ENCODE assay signal across 24 cellular contexts in the genomic region with DNA sequence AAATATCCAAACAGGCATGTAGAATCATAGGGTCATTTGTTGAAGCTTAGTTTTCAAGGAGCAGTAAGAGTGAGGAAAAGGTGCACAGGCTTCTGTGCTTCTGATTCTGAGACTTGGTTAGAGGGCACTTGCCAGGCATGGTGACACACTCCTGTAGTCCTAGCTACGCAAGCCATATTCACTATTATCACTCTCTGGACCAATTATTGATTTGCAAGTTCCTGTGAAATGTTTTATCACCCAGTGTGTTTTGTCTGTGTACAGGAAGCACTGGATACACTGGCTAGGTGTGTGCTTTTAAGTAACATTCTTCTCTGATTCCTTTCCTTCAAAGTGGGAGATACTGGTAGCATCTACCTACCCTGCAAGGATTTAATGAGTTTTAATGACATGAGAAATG.
DNase-seq lines count a peak whose midpoint lies in the region; ATAC-seq, FAIRE-seq and TF ChIP-seq lines count a peak whose summit lies in the region.
"Had no signal": no experiment of that assay in that cellular context is flagged by ENCODE, and none has a peak within 500 bp of the region (broad histone marks: within the 10 kb centered on the region; RNA-seq: fewer than 3 reads in every experiment).

No MANE protein-coding gene starts in this region.

- H3K27ac ChIP-seq in PC-3 (ENCODE audit: low read length): no peak overlapping the region
- peak overlapping the region; percentile 78 for H3K27ac ChIP-seq in GM12878 (ENCODE audit: control insufficient read depth, insufficient read depth)
- H3K27ac ChIP-seq: C4-2B, ovary, WERI-Rb-1 had no signal

- H3K4me2 ChIP-seq in PC-3 (ENCODE audit: low read length) (peak overlapping the region; percentile 74; the same call in 1 of the 2 replicates), GM12878 (ENCODE audit: control insufficient read depth, insufficient read depth) (peak overlapping the region; percentile 15; the same call in 1 of the 2 replicates)

- H3F3A ChIP-seq in PC-3 (ENCODE audit: low read length, unreplicated experiment): peaks cover 4% of the 10 kb centered on the region

- H3K79me2 ChIP-seq in PC-3 (ENCODE audit: low read length): peaks cover 99% of the 10 kb centered on the region
- peaks cover 97% of the 10 kb centered on the region for H3K79me2 ChIP-seq in GM12878 (ENCODE audit: control insufficient read depth, insufficient read depth, low read length)

- TF ChIP-seq RAD21 in GM12878 (IDR thresholded peaks at IDR 0.05; ENCODE audit: insufficient read depth, low read depth, low read length): no peak

- DNase-seq in activated naive CD4-positive, alpha-beta T cell treated with Interleukin-2 at 50 U/mL for 16 hours: no peak
- DNase-seq in PC-3 (no peak), GM12878 (ENCODE audit: low read depth, low spot score) (no peak), progenitor cell of endocrine pancreas (ENCODE audit: low spot score, unreplicated experiment) (no peak), type B pancreatic cell (ENCODE audit: extremely low spot score, unreplicated experiment) (no peak), OCI-M1 (lab: John Stamatoyannopoulos, UW) (no peak), immature natural killer cell (no peak)
- DNase-seq: activated CD4-positive, alpha-beta memory T cell treated with anti-CD3 and anti-CD28 coated beads, Interleukin-2, amount 10 ng/mL, durations not matched to agents 7 days and 5 days; cortex of kidney; endodermal cell; glutamatergic neuron; GOT3; left cardiac atrium; mesendoderm; NCI-H1105; NCI-H2029 treated with DMSO at 0.1 percent for 48 hours; ovary; Peyer's patch; right cardiac atrium; substantia nigra; WERI-Rb-1 had no signal

- H3K36me3 Mint-ChIP-seq in activated naive CD4-positive, alpha-beta T cell treated with anti-CD3 and anti-CD28 coated beads, Interleukin-2, amount 50 U/mL, for 24 hours: peaks cover 6% of the 10 kb centered on the region
- H3K36me3 Mint-ChIP-seq in progenitor cell of endocrine pancreas (ENCODE audit: insufficient read depth) (no peaks in the 10 kb centered on the region), type B pancreatic cell (peaks cover 4% of the 10 kb centered on the region), immature natural killer cell (no peaks in the 10 kb centered on the region)

- H3K27ac Mint-ChIP-seq in activated naive CD4-positive, alpha-beta T cell treated with anti-CD3 and anti-CD28 coated beads, Interleukin-2, amount 50 U/mL, for 24 hours: peak overlapping the region; percentile 51
- H3K27ac Mint-ChIP-seq in progenitor cell of endocrine pancreas (peak overlapping the region; percentile 25), type B pancreatic cell (no peak overlapping the region), immature natural killer cell (peak overlapping the region in 3 of 6 donors; percentile 10 to 57 (median 38))
- H3K27ac Mint-ChIP-seq: activated CD4-positive, alpha-beta memory T cell treated with anti-CD3 and anti-CD28 coated beads, Interleukin-2, amount 10 ng/mL, durations not matched to agents 7 days and 5 days; endodermal cell had no signal

- FAIRE-seq in GM12878 (lab: Jason Lieb, UNC): no peak

- no peaks in the 10 kb centered on the region for H3K9me2 ChIP-seq in PC-3 (replicated peaks; ENCODE audit: low read length)

- SMC1A ChIA-PET in GM12878 (lab: Charles Lee; ENCODE audit: uncharacterized antibody, unreplicated experiment): interaction anchor here (0.6 to 13.2 kb wide), 22 partner anchors 10 to 170 kb away, joined by 3 to 301 read pairs (median 5); no protein-coding TSS in a partner anchor

- in situ Hi-C loops in GM12878 (cut with MboI): no loop called here

- no peaks in the 10 kb centered on the region for H3K9me3 ChIP-seq in PC-3 (ENCODE audit: low read length)
- H3K9me3 ChIP-seq in GM12878 (replicated peaks; ENCODE audit: control insufficient read depth, insufficient read depth, low read length): no peaks in the 10 kb centered on the region
- H3K9me3 ChIP-seq: ovary, Peyer's patch had no signal

- TF ChIP-seq EP300 in GM12878 (IDR thresholded peaks at IDR 0.05; ENCODE audit: borderline replicate concordance in 1 of 2, control insufficient read depth in 1 of 2, low read depth in 2 of 2, low read length in 2 of 2): no peak

- peak overlapping the region; percentile 11 for H3K4me3 Mint-ChIP-seq in activated naive CD4-positive, alpha-beta T cell treated with anti-CD3 and anti-CD28 coated beads, Interleukin-2, amount 50 U/mL, for 24 hours
- H3K4me3 Mint-ChIP-seq in progenitor cell of endocrine pancreas (ENCODE audit: low read depth) (no peak overlapping the region), type B pancreatic cell (no peak overlapping the region), immature natural killer cell (no peak overlapping the region)
- H3K4me3 Mint-ChIP-seq: activated CD4-positive, alpha-beta memory T cell treated with anti-CD3 and anti-CD28 coated beads, Interleukin-2, amount 10 ng/mL, durations not matched to agents 7 days and 5 days; endodermal cell; T-helper 2 cell treated with Interferon-gamma antibody and Interleukin-4, amounts not matched to agents 5 μg/mL and 100 μg/mL, for 36 hours had no signal

- H4K20me1 ChIP-seq in PC-3 (ENCODE audit: low read length): peaks cover 26% of the 10 kb centered on the region; the same call in 1 of the 2 replicates
- no peaks in the 10 kb centered on the region for H4K20me1 ChIP-seq in GM12878 (ENCODE audit: control insufficient read depth, insufficient read depth)

- BruUV-seq in PC-3 (replicated peaks; lab: Mats Ljungman, UMichigan) (no TSS peak), GM12878 (replicated peaks; lab: Mats Ljungman, UMichigan) (no TSS peak)

- H3K27me3 ChIP-seq in PC-3 (ENCODE audit: low read length) (no peaks in the 10 kb centered on the region), GM12878 (replicated peaks in 1 of 2; ENCODE audit: control insufficient read depth in 2 of 2, insufficient read depth in 2 of 2, low read length in 1 of 2) (no peaks in the 10 kb centered on the region)
- H3K27me3 ChIP-seq: ovary, Peyer's patch had no signal

- H2AFZ ChIP-seq in PC-3 (ENCODE audit: low read length) (no peak overlapping the region), GM12878 (ENCODE audit: control insufficient read depth, low read depth, low read length) (no peak overlapping the region)

- WGBS in GM12878 (ENCODE audit: insufficient coverage, insufficient replicate concordance, low lambda C conversion rate, missing lambda C conversion rate): 40% methylated on average over 1 of the region's 1 CpG

- TF ChIP-seq POLR2A in GM12878 (IDR thresholded peaks at IDR 0.05; ENCODE audit: low read depth, low read length): no peak

- POLR2A ChIA-PET in PC-3 (lab: Charles Lee; ENCODE audit: unreplicated experiment): interaction anchor here (0.6 kb wide), 1 partner anchor 154 kb away, joined by 4 read pairs; no protein-coding TSS in a partner anchor
- POLR2A ChIA-PET in GM12878 (lab: Charles Lee): interaction anchor here (0.7 to 3.3 kb wide), 18 partner anchors 9 to 89 kb away, joined by 3 to 13 read pairs (median 5); no protein-coding TSS in a partner anchor

- H3K9ac ChIP-seq in PC-3 (ENCODE audit: low read length) (no peak overlapping the region), GM12878 (ENCODE audit: control insufficient read depth, insufficient read depth, low read length) (no peak overlapping the region)

- peaks cover 90% of the 10 kb centered on the region for H3K4me1 Mint-ChIP-seq in activated naive CD4-positive, alpha-beta T cell treated with anti-CD3 and anti-CD28 coated beads, Interleukin-2, amount 50 U/mL, for 24 hours
- H3K4me1 Mint-ChIP-seq in progenitor cell of endocrine pancreas (ENCODE audit: low read depth) (peaks cover 49% of the 10 kb centered on the region), type B pancreatic cell (ENCODE audit: unreplicated experiment) (peaks cover 64% of the 10 kb centered on the region), immature natural killer cell (peaks cover 80 to 87% of the 10 kb centered on the region in 2 donors)

- H3K36me3 ChIP-seq in PC-3 (ENCODE audit: low read depth, low read length) (no peaks in the 10 kb centered on the region), GM12878 (ENCODE audit: control insufficient read depth in 2 of 2, insufficient read depth in 2 of 2, low read length in 1 of 2) (no peaks in the 10 kb centered on the region; a peak in 1 of 4 replicates)
- H3K36me3 ChIP-seq: ovary, Peyer's patch, WERI-Rb-1 had no signal

- H3K4me3 ChIP-seq in PC-3 (ENCODE audit: low read length) (no peak overlapping the region), GM12878 (peak overlapping the region; percentile 36; the same call in 1 of the 2 replicates)
- H3K4me3 ChIP-seq: ovary, Peyer's patch had no signal

- peaks cover 17% of the 10 kb centered on the region for H3K4me1 ChIP-seq in PC-3 (ENCODE audit: insufficient read depth, low read length)
- H3K4me1 ChIP-seq in GM12878 (ENCODE audit: control insufficient read depth, insufficient read depth, low read length): peaks cover 64% of the 10 kb centered on the region

- RAD21 ChIA-PET in GM12878 (lab: Charles Lee; ENCODE audit: unreplicated experiment): interaction anchor here (0.7 to 9.3 kb wide), 15 partner anchors 9 to 142 kb away, joined by 3 to 75 read pairs (median 5); no protein-coding TSS in a partner anchor

- no peak for ATAC-seq in PC-3
- ATAC-seq in GM12878: no peak
- ATAC-seq: left cardiac atrium, right cardiac atrium had no signal

- H3K9me3 Mint-ChIP-seq in activated naive CD4-positive, alpha-beta T cell treated with anti-CD3 and anti-CD28 coated beads, Interleukin-2, amount 50 U/mL, for 24 hours: no peaks in the 10 kb centered on the region
- no peaks in the 10 kb centered on the region for H3K9me3 Mint-ChIP-seq in progenitor cell of endocrine pancreas (ENCODE audit: low read depth)
- no peaks in the 10 kb centered on the region for H3K9me3 Mint-ChIP-seq in type B pancreatic cell
- H3K9me3 Mint-ChIP-seq in immature natural killer cell: no peaks in the 10 kb centered on the region
- H3K9me3 Mint-ChIP-seq: activated CD4-positive, alpha-beta memory T cell treated with anti-CD3 and anti-CD28 coated beads, Interleukin-2, amount 10 ng/mL, durations not matched to agents 7 days and 5 days; T-helper 2 cell treated with Interferon-gamma antibody and Interleukin-4, amounts not matched to agents 5 μg/mL and 100 μg/mL, for 36 hours had no signal

- CTCF ChIA-PET in PC-3 (lab: Charles Lee): no interaction called here
- CTCF ChIA-PET in GM12878 (lab: Yijun Ruan, JAX): interaction anchor here (0.8 to 14.2 kb wide), 11 partner anchors 10 to 119 kb away, joined by 3 to 146 read pairs (median 4); no protein-coding TSS in a partner anchor

- TF ChIP-seq CTCF in PC-3 (conservative IDR thresholded peaks at IDR 0.05; ENCODE audit: low read depth, low read length): no peak
- no peak for TF ChIP-seq CTCF in GM12878 (IDR thresholded peaks at IDR 0.05 in 2 of 3, conservative IDR thresholded peaks at IDR 0.05 in 1 of 3; ENCODE audit: control insufficient read depth in 2 of 3, extremely low read depth in 1 of 3, insufficient read depth in 1 of 3, low read depth in 3 of 3, low read length in 3 of 3)
- no peak for TF ChIP-seq CTCF in progenitor cell of endocrine pancreas (IDR thresholded peaks at IDR 0.05; ENCODE audit: unreplicated experiment)
- no peak for TF ChIP-seq CTCF in type B pancreatic cell (conservative IDR thresholded peaks at IDR 0.05)

- H3K27me3 Mint-ChIP-seq in activated naive CD4-positive, alpha-beta T cell treated with anti-CD3 and anti-CD28 coated beads, Interleukin-2, amount 50 U/mL, for 24 hours: no peaks in the 10 kb centered on the region
- no peaks in the 10 kb centered on the region for H3K27me3 Mint-ChIP-seq in progenitor cell of endocrine pancreas
- H3K27me3 Mint-ChIP-seq in type B pancreatic cell: no peaks in the 10 kb centered on the region
- peaks cover 0 to 3% (median 0%) of the 10 kb centered on the region in 3 donors for H3K27me3 Mint-ChIP-seq in immature natural killer cell (ENCODE audit: low read depth in 3 of 3)
- H3K27me3 Mint-ChIP-seq: activated CD4-positive, alpha-beta memory T cell treated with anti-CD3 and anti-CD28 coated beads, Interleukin-2, amount 10 ng/mL, durations not matched to agents 7 days and 5 days had no signal

- intact Hi-C loops in PC-3 (cut with micrococcal nuclease): loop anchor here (10.0 kb wide), 1 partner anchor 123 kb away; no protein-coding TSS in a partner anchor
- intact Hi-C loops in GM12878 (cut with micrococcal nuclease; ENCODE audit: unreplicated experiment): loop anchor here (10.0 kb wide), 1 partner anchor 303 kb away; no protein-coding TSS in a partner anchor
